Comparison of ENCODE assay signal across 8 cellular contexts in genomic region chr17:81329279-81329926, GRCh38. TPM values are rescaled to one million over a fixed set of nuclear protein-coding genes. Genes with fewer than 3 reads are reported as not detected.
A peak's percentile ranks its signal among the peaks of the same experiment; 100 is the strongest.
DNase-seq lines count a peak whose midpoint lies in the region; ATAC-seq and TF ChIP-seq lines count a peak whose summit lies in the region.

No MANE protein-coding gene starts in this region.

- ATAC-seq in upper lobe of left lung (ENCODE audit: low FRiP score in 2 of 2), result peak; percentile 77 to 80
- no peak for ATAC-seq in HG03521 (IDR thresholded peaks at IDR 0.05; ENCODE audit: unreplicated experiment)

- H3K9me3 ChIP-seq in ES-I3 (ENCODE audit: control insufficient read depth, insufficient read depth, low read length) (no peaks in the 10 kb centered on the region), breast epithelium (no peaks in the 10 kb centered on the region), upper lobe of left lung (no peaks in the 10 kb centered on the region)

- H3K27ac Mint-ChIP-seq in activated T-helper 1 cell treated with anti-CD3 and anti-CD28 coated beads, Interleukin-12 subunit alpha, Interleukin-12 subunit beta, Interleukin-2, Interleukin-4 antibody, amounts not matched to agents 30 ng/mL and 10 ng/mL and 1 ng/mL, durations not matched to agents 14 hours and 24 hours and 36 hours, result no peak overlapping the region

- peak in 1 of 4 donors; percentile 48 for TF ChIP-seq EP300 in upper lobe of left lung (IDR thresholded peaks at IDR 0.05)

- H3K27me3 ChIP-seq in breast epithelium (no peaks in the 10 kb centered on the region), upper lobe of left lung (no peaks in the 10 kb centered on the region)

- H3K4me3 ChIP-seq in breast epithelium, result peak overlapping the region in 2 of 3 donors; percentile 8 to 53
- peak overlapping the region in 1 of 4 donors; percentile 12 for H3K4me3 ChIP-seq in upper lobe of left lung

- no peaks in the 10 kb centered on the region for H3K9me3 Mint-ChIP-seq in activated T-helper 1 cell treated with anti-CD3 and anti-CD28 coated beads, Interleukin-12 subunit alpha, Interleukin-12 subunit beta, Interleukin-2, Interleukin-4 antibody, amounts not matched to agents 30 ng/mL and 10 ng/mL and 1 ng/mL, durations not matched to agents 14 hours and 24 hours and 36 hours

- H3K36me3 Mint-ChIP-seq in activated T-helper 1 cell treated with anti-CD3 and anti-CD28 coated beads, Interleukin-12 subunit alpha, Interleukin-12 subunit beta, Interleukin-2, Interleukin-4 antibody, amounts not matched to agents 30 ng/mL and 10 ng/mL and 1 ng/mL, durations not matched to agents 14 hours and 24 hours and 36 hours (ENCODE audit: low read depth), result no peaks in the 10 kb centered on the region

- no peak for TF ChIP-seq CTCF in breast epithelium (IDR thresholded peaks at IDR 0.05)
- peak in 1 of 6 experiments; percentile 7 for TF ChIP-seq CTCF in upper lobe of left lung (IDR thresholded peaks at IDR 0.05)

- H3K36me3 ChIP-seq in ES-I3 (ENCODE audit: insufficient read depth, low read length) (no peaks in the 10 kb centered on the region), breast epithelium (no peaks in the 10 kb centered on the region), upper lobe of left lung (no peaks in the 10 kb centered on the region)

- no peak overlapping the region for H3K4me3 Mint-ChIP-seq in activated T-helper 1 cell treated with anti-CD3 and anti-CD28 coated beads, Interleukin-12 subunit alpha, Interleukin-12 subunit beta, Interleukin-2, Interleukin-4 antibody, amounts not matched to agents 30 ng/mL and 10 ng/mL and 1 ng/mL, durations not matched to agents 14 hours and 24 hours and 36 hours

- DNase-seq in NCI-H2171 (lab: John Stamatoyannopoulos, UW) (peak; percentile 78), breast epithelium (ENCODE audit: low spot score in 2 of 2) (peak; percentile 89 to 92), left kidney (ENCODE audit: low read depth, low spot score) (peak; percentile 92), upper lobe of left lung (peak; percentile 89 to 96), putamen (ENCODE audit: low spot score) (no peak)
- no peak for DNase-seq in activated T-helper 1 cell treated with anti-CD3 and anti-CD28 coated beads, Interleukin-12 subunit alpha, Interleukin-12 subunit beta, Interleukin-2, Interleukin-4 antibody, amounts not matched to agents 30 ng/mL and 10 ng/mL and 1 ng/mL, durations not matched to agents 14 hours and 24 hours and 36 hours (ENCODE audit: low spot score)

- H3K9ac ChIP-seq in ES-I3 (ENCODE audit: low read depth, low read length), result peak overlapping the region; percentile 4; the same call in 1 of the 2 replicates

- H3K27me3 Mint-ChIP-seq in activated T-helper 1 cell treated with anti-CD3 and anti-CD28 coated beads, Interleukin-12 subunit alpha, Interleukin-12 subunit beta, Interleukin-2, Interleukin-4 antibody, amounts not matched to agents 30 ng/mL and 10 ng/mL and 1 ng/mL, durations not matched to agents 14 hours and 24 hours and 36 hours (ENCODE audit: insufficient read depth), result peaks cover 3% of the 10 kb centered on the region

- TF ChIP-seq POLR2A in breast epithelium (IDR thresholded peaks at IDR 0.05) (no peak), upper lobe of left lung (IDR thresholded peaks at IDR 0.05) (no peak)

- H3K4me1 ChIP-seq in ES-I3 (ENCODE audit: insufficient read depth, low read length) (peaks cover 34% of the 10 kb centered on the region; the same call in 1 of the 2 replicates), breast epithelium (peaks cover 14 to 21% of the 10 kb centered on the region in 2 donors), upper lobe of left lung (peaks cover 41 to 67% (median 54%) of the 10 kb centered on the region in 4 donors)

- H3K4me1 Mint-ChIP-seq in activated T-helper 1 cell treated with anti-CD3 and anti-CD28 coated beads, Interleukin-12 subunit alpha, Interleukin-12 subunit beta, Interleukin-2, Interleukin-4 antibody, amounts not matched to agents 30 ng/mL and 10 ng/mL and 1 ng/mL, durations not matched to agents 14 hours and 24 hours and 36 hours (ENCODE audit: low read depth), result no peaks in the 10 kb centered on the region

- intact Hi-C loops in breast epithelium (cut with DNase I; ENCODE audit: low total_unique reads), result no loop called here
- intact Hi-C loops in activated T-helper 1 cell treated with anti-CD3 and anti-CD28 coated beads, Interleukin-12 subunit alpha, Interleukin-12 subunit beta, Interleukin-2, Interleukin-4 antibody, amounts not matched to agents 30 ng/mL and 10 ng/mL and 1 ng/mL, durations not matched to agents 14 hours and 24 hours and 36 hours (cut with micrococcal nuclease), result no loop called here

- WGBS in upper lobe of left lung, 2 donors, result 39 to 48% methylated on average over 12 to 22 of the region's 22 CpGs

- H3K27ac ChIP-seq in breast epithelium (peak overlapping the region; percentile 87 to 93), upper lobe of left lung (peak overlapping the region; percentile 66 to 87 (median 75))

RNA-seq across cellular contexts. Expression of gene SLC38A10, which starts 34.3 kb away (rescaled TPM):
- total RNA-seq in breast epithelium (100 to 1,000 TPM in 1 of 3 donors, 10 to 100 TPM in 2; 52.4 to 104 (median 85.2) TPM), upper lobe of left lung (100 to 1,000 TPM in 4 of 6 donors, 10 to 100 TPM in 2; 90.6 to 208 (median 110) TPM)
- 99.7 and 101 TPM in 2 replicates for total RNA-seq in activated T-helper 1 cell treated with anti-CD3 and anti-CD28 coated beads, Interleukin-12 subunit alpha, Interleukin-12 subunit beta, Interleukin-2, Interleukin-4 antibody, amounts not matched to agents 30 ng/mL and 10 ng/mL and 1 ng/mL, durations not matched to agents 14 hours and 24 hours and 36 hours

Comparison
In these comparisons a context has a peak if more than half of its experiments do, and no peak if none do; other contexts are left out.
1. DNase-seq: peak in NCI-H2171 (single experiment), breast epithelium (2 of 2), left kidney (single experiment) and upper lobe of left lung (2 of 2); none in putamen (single experiment) and activated T-helper 1 cell treated with anti-CD3 and anti-CD28 coated beads, Interleukin-12 subunit alpha, Interleukin-12 subunit beta, Interleukin-2, Interleukin-4 antibody, amounts not matched to agents 30 ng/mL and 10 ng/mL and 1 ng/mL, durations not matched to agents 14 hours and 24 hours and 36 hours (single experiment).